8 cellular contexts compared by ENCODE assay signal in genomic region chr7:107743567-107744344, GRCh38. TPM values are rescaled to one million over a fixed set of nuclear protein-coding genes. Genes with fewer than 3 reads are reported as not detected.
DNase-seq lines count a peak whose midpoint lies in the region; ATAC-seq and TF ChIP-seq lines count a peak whose summit lies in the region.

A gene with protein sequence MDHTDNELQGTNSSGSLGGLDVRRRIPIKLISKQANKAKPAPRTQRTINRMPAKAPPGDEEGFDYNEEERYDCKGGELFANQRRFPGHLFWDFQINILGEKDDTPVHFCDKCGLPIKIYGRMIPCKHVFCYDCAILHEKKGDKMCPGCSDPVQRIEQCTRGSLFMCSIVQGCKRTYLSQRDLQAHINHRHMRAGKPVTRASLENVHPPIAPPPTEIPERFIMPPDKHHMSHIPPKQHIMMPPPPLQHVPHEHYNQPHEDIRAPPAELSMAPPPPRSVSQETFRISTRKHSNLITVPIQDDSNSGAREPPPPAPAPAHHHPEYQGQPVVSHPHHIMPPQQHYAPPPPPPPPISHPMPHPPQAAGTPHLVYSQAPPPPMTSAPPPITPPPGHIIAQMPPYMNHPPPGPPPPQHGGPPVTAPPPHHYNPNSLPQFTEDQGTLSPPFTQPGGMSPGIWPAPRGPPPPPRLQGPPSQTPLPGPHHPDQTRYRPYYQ (plus strand): TSS chr7:107744142. CDS start chr7:107744164, 22 bp downstream.

- peaks cover 11% of the 10 kb centered on the region for H3K36me3 Mint-ChIP-seq in activated CD4-positive, alpha-beta T cell treated with anti-CD3 and anti-CD28 coated beads, Interleukin-2, amount 10 ng/mL, durations not matched to agents 24 days and 14 days (ENCODE audit: low read depth)

- peak within 1 kb of the TSS; percentile 99 for H3K27ac Mint-ChIP-seq in activated CD4-positive, alpha-beta T cell treated with anti-CD3 and anti-CD28 coated beads, Interleukin-2, amount 10 ng/mL, durations not matched to agents 24 days and 14 days

- H3K4me3 Mint-ChIP-seq in activated CD4-positive, alpha-beta T cell treated with anti-CD3 and anti-CD28 coated beads, Interleukin-2, amount 10 ng/mL, durations not matched to agents 24 days and 14 days = peak within 1 kb of the TSS; percentile 91

- H3K4me1 Mint-ChIP-seq in activated CD4-positive, alpha-beta T cell treated with anti-CD3 and anti-CD28 coated beads, Interleukin-2, amount 10 ng/mL, durations not matched to agents 24 days and 14 days = peaks cover 25% of the 10 kb centered on the region

- H3K27me3 Mint-ChIP-seq in activated CD4-positive, alpha-beta T cell treated with anti-CD3 and anti-CD28 coated beads, Interleukin-2, amount 10 ng/mL, durations not matched to agents 24 days and 14 days = peaks cover 1% of the 10 kb centered on the region

- peak within 1 kb of the TSS; percentile 83 to 98 for H3K27ac ChIP-seq in coronary artery

- ATAC-seq in GM19324 (IDR thresholded peaks at IDR 0.05; ENCODE audit: low FRiP score, unreplicated experiment) = peak; percentile 91
- peak; percentile 78 for ATAC-seq in HG03469 (IDR thresholded peaks at IDR 0.05; ENCODE audit: unreplicated experiment)
- peak; percentile 91 for ATAC-seq in left colon

- TF ChIP-seq CTCF in coronary artery (IDR thresholded peaks at IDR 0.05) = no peak

- H3K4me3 ChIP-seq in coronary artery = peak within 1 kb of the TSS; percentile 100

- peak; percentile 91 to 98 (median 96) for DNase-seq in C1 segment of cervical spinal cord (lab: John Stamatoyannopoulos, UW)
- DNase-seq in NCI-H526 (lab: John Stamatoyannopoulos, UW) = peak; percentile 96 to 99
- peak; percentile 100 for DNase-seq in activated CD4-positive, alpha-beta T cell treated with anti-CD3 and anti-CD28 coated beads, Interleukin-2, amount 10 ng/mL, durations not matched to agents 24 days and 14 days
- DNase-seq in coronary artery (ENCODE audit: low spot score) = peak; percentile 99
- DNase-seq in left colon = peak; percentile 96 to 98
- DNase-seq in stimulated activated CD4-positive, alpha-beta T cell treated with anti-CD3 and anti-CD28 coated beads, Interleukin-1b, Interleukin-23, amount 100 ng/mL, for 48 hours = peak; percentile 97

- no peaks in the 10 kb centered on the region for H3K9me3 Mint-ChIP-seq in activated CD4-positive, alpha-beta T cell treated with anti-CD3 and anti-CD28 coated beads, Interleukin-2, amount 10 ng/mL, durations not matched to agents 24 days and 14 days

- intact Hi-C loops in activated CD4-positive, alpha-beta T cell treated with anti-CD3 and anti-CD28 coated beads, Interleukin-2, amount 10 ng/mL, durations not matched to agents 24 days and 14 days (cut with micrococcal nuclease) = loop anchor here (1.0 to 10.0 kb wide), 12 partner anchors 72 to 1631 kb away; partner anchors contain the start of genes BCAP29, DLD, DNAJB9 and SLC26A4
- intact Hi-C loops in left colon (cut with DNase I, micrococcal nuclease) = no loop called here

RNA-seq across cellular contexts. Expression of the gene that starts here (rescaled TPM):
- total RNA-seq in activated CD4-positive, alpha-beta T cell treated with anti-CD3 and anti-CD28 coated beads, Interleukin-2, amount 10 ng/mL, durations not matched to agents 24 days and 14 days = 48.7 and 50.7 TPM in 2 replicates
- total RNA-seq in left colon = 10 to 100 TPM; 19.2 to 22.1 TPM

Comparison
In these comparisons a context has a peak if more than half of its experiments do, and no peak if none do; other contexts are left out.
1. Peak in every context shown above with its lines: DNase-seq, ATAC-seq, H3K4me3 ChIP-seq and H3K27ac ChIP-seq.